In the genomic region with DNA sequence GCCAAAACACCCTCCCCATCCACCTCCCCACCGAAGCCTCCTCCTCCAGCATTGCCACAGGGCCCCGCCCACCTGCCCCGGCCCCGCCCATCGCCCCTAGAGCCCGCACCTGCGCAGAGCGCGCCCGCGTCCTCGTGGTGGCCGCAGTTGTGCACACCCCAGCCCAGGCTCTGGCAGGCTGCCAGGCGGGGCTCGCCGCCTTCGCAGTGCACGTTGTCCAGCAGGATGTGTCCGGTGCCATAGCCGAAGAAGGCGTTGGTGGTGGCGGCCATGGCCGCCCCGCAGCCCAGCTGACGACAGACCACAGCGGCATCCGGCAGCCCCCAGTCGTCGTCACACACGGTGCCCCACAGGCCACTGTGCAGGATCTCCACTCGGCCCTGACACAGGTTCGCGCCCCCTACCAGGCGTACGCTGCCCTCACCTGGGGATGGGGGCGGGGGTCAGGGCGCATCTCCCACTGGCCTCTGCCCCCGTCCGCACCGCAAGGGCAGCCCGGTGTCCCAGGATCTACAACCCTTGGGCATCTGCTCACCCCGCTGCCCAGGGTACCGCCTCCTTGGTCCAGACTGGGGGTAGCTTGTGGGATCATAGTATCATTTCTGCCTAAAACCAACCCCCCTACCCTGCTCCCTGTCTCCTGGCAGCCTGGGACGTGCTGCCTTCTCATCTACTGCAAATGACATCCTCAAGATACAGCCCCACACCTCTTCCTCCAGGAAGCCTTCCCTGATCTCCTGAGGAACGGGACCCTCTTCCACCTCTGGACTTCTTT, we compare ENCODE assay signal across 8 cellular contexts. TPM values are rescaled to one million over a fixed set of nuclear protein-coding genes. Genes with fewer than 3 reads are reported as not detected.
DNase-seq lines count a peak whose midpoint lies in the region; ATAC-seq and TF ChIP-seq lines count a peak whose summit lies in the region.

No MANE protein-coding gene starts in this region.

- peak overlapping the region; percentile 76 for H3K27ac ChIP-seq in 22Rv1

- DNase-seq in NCI-H526 (lab: John Stamatoyannopoulos, UW) (peak; percentile 41 to 90), mucosa of gallbladder (ENCODE audit: low spot score) (peak; percentile 78)
- DNase-seq in activated CD8-positive, alpha-beta memory T cell treated with anti-CD3 and anti-CD28 coated beads for 1 hour (ENCODE audit: extremely low read depth in 1 of 2, low read depth in 1 of 2): peak; percentile 54 to 75
- DNase-seq in effector memory CD8-positive, alpha-beta T cell: peak; percentile 60 to 68 (median 65)
- DNase-seq in stimulated activated CD8-positive, alpha-beta memory T cell treated with anti-CD3 and anti-CD28 coated beads, Interleukin-7, amount 100 ng/mL, for 1 hour (ENCODE audit: low read depth in 2 of 2): peak; percentile 63 to 66

- no peaks in the 10 kb centered on the region for H3K27me3 Mint-ChIP-seq in effector memory CD8-positive, alpha-beta T cell

- peaks cover 7 to 8% of the 10 kb centered on the region in 2 donors for H3K4me1 Mint-ChIP-seq in effector memory CD8-positive, alpha-beta T cell (ENCODE audit: low read depth in 2 of 2)

- ATAC-seq in GM18868 (IDR thresholded peaks at IDR 0.05; ENCODE audit: unreplicated experiment): peak; percentile 34
- peak; percentile 55 for ATAC-seq in effector memory CD8-positive, alpha-beta T cell (replicated peaks)
- ATAC-seq in GM18870 (IDR thresholded peaks at IDR 0.05; ENCODE audit: unreplicated experiment): no peak

- H3K9me3 Mint-ChIP-seq in effector memory CD8-positive, alpha-beta T cell: no peaks in the 10 kb centered on the region

- H3K4me3 Mint-ChIP-seq in effector memory CD8-positive, alpha-beta T cell: peak overlapping the region; percentile 73 to 74

- TF ChIP-seq CTCF in 22Rv1 (IDR thresholded peaks at IDR 0.05): no peak

- peaks cover 2% of the 10 kb centered on the region for H3K36me3 Mint-ChIP-seq in effector memory CD8-positive, alpha-beta T cell (ENCODE audit: insufficient read depth)

- H3K27ac Mint-ChIP-seq in effector memory CD8-positive, alpha-beta T cell: peak overlapping the region in 1 of 2 donors; percentile 5

RNA-seq across cellular contexts. Expression of a gene that starts 11.9 kb away (rescaled TPM):
- total RNA-seq in mucosa of gallbladder: 0.40 TPM

RNA-seq across cellular contexts. Expression of a gene that starts 27.2 kb away (rescaled TPM):
- 5.6 TPM for total RNA-seq in mucosa of gallbladder

RNA-seq across cellular contexts. Expression of a gene that starts 38.8 kb away (rescaled TPM):
- 95.4 TPM for total RNA-seq in mucosa of gallbladder
